ENCODE assay signal across 1 cellular context in genomic region chr20:39049684-39050554, GRCh38.
A peak's percentile ranks its signal among the peaks of the same experiment; 100 is the strongest.
TF ChIP-seq lines count a peak whose summit lies in the region.

No MANE protein-coding gene starts in this region.

TF ChIP-seq in IMR-90, 13 proteins besides CTCF, POLR2A, EP300 and RAD21 (continued from another document):
- TF ChIP-seq MAZ (IDR thresholded peaks at IDR 0.05; ENCODE audit: borderline replicate concordance, low read depth, low read length) (peak; percentile 81; the same call in 1 of the 2 replicates), FOS (IDR thresholded peaks at IDR 0.05; ENCODE audit: low read depth, low read length) (no peak)
